Comparison of ENCODE assay signal across 10 cellular contexts in genomic region chr4:140098481-140099132, GRCh38. TPM values are rescaled to one million over a fixed set of nuclear protein-coding genes. Genes with fewer than 3 reads are reported as not detected.
DNase-seq lines count a peak whose midpoint lies in the region; ATAC-seq and TF ChIP-seq lines count a peak whose summit lies in the region.
"Had no signal": no experiment of that assay in that cellular context is flagged by ENCODE, and none has a peak within 500 bp of the region (broad histone marks: within the 10 kb centered on the region; RNA-seq: fewer than 3 reads in every experiment).

No MANE protein-coding gene starts in this region.

- no peak overlapping the region for H3K4me3 ChIP-seq in transverse colon

- DNase-seq in activated CD4-positive, alpha-beta T cell treated with anti-CD3 and anti-CD28 coated beads, Interleukin-2, amount 10 ng/mL, durations not matched to agents 24 days and 14 days, result no peak
- DNase-seq in activated CD4-positive, alpha-beta T cell treated with anti-CD3 and anti-CD28 coated beads for 48 hours, result no peak
- DNase-seq in astrocyte of the hippocampus (ENCODE audit: low read depth, low spot score) (peak; percentile 63), left colon (no peak), transverse colon (no peak), OCI-M2 (lab: John Stamatoyannopoulos, UW; ENCODE audit: unreplicated experiment) (no peak)
- DNase-seq: CD4-positive, CD25-positive, alpha-beta regulatory T cell; Peyer's patch had no signal

- peaks cover 3% of the 10 kb centered on the region for H3K27me3 Mint-ChIP-seq in activated CD4-positive, alpha-beta T cell treated with anti-CD3 and anti-CD28 coated beads, Interleukin-2, amount 10 ng/mL, durations not matched to agents 24 days and 14 days
- H3K27me3 Mint-ChIP-seq: CD4-positive, CD25-positive, alpha-beta regulatory T cell had no signal

- ATAC-seq in left colon, result peak; percentile 66
- ATAC-seq in HG03108 (IDR thresholded peaks at IDR 0.05; ENCODE audit: unreplicated experiment), result no peak
- ATAC-seq in HG03196 (IDR thresholded peaks at IDR 0.05; ENCODE audit: unreplicated experiment), result no peak

- intact Hi-C loops in activated CD4-positive, alpha-beta T cell treated with anti-CD3 and anti-CD28 coated beads, Interleukin-2, amount 10 ng/mL, durations not matched to agents 24 days and 14 days (cut with micrococcal nuclease), result loop anchor here (5.0 to 10.0 kb wide), 4 partner anchors 36 to 541 kb away; partner anchors contain the start of genes SCOC and SETD7
- intact Hi-C loops in left colon (cut with DNase I, micrococcal nuclease) (no loop called here), transverse colon (cut with DNase I; ENCODE audit: low total_unique reads) (no loop called here)

- in situ Hi-C loops in transverse colon (cut with MboI; ENCODE audit: low pct_ligation_motif_present in 1 of 4, low pct_unique_long_range_greater_than_20kb in 1 of 4, low sequenced_read_pairs in 3 of 4), result no loop called here

- no peaks in the 10 kb centered on the region for H3K9me3 Mint-ChIP-seq in activated CD4-positive, alpha-beta T cell treated with anti-CD3 and anti-CD28 coated beads, Interleukin-2, amount 10 ng/mL, durations not matched to agents 24 days and 14 days

- H3K36me3 Mint-ChIP-seq in activated CD4-positive, alpha-beta T cell treated with anti-CD3 and anti-CD28 coated beads, Interleukin-2, amount 10 ng/mL, durations not matched to agents 24 days and 14 days (ENCODE audit: low read depth), result no peaks in the 10 kb centered on the region
- H3K36me3 Mint-ChIP-seq: CD4-positive, CD25-positive, alpha-beta regulatory T cell had no signal

- no peak for TF ChIP-seq CTCF in transverse colon (IDR thresholded peaks at IDR 0.05)

- TF ChIP-seq EP300 in transverse colon (IDR thresholded peaks at IDR 0.05; ENCODE audit: low read depth), result no peak

- peaks cover 72% of the 10 kb centered on the region for H3K4me1 Mint-ChIP-seq in activated CD4-positive, alpha-beta T cell treated with anti-CD3 and anti-CD28 coated beads, Interleukin-2, amount 10 ng/mL, durations not matched to agents 24 days and 14 days

- WGBS in transverse colon (ENCODE audit: low coverage in 1 of 2), 2 donors, result 5 to 41% methylated on average over 2 to 5 of the region's 5 CpGs

- peak overlapping the region in 3 of 4 donors; percentile 21 to 31 (median 26) for H3K27ac ChIP-seq in transverse colon

- H3K9me3 ChIP-seq in transverse colon, result no peaks in the 10 kb centered on the region
- H3K9me3 ChIP-seq: Peyer's patch had no signal

- peak overlapping the region; percentile 41 for H3K27ac Mint-ChIP-seq in activated CD4-positive, alpha-beta T cell treated with anti-CD3 and anti-CD28 coated beads, Interleukin-2, amount 10 ng/mL, durations not matched to agents 24 days and 14 days

- H3K4me3 Mint-ChIP-seq in activated CD4-positive, alpha-beta T cell treated with anti-CD3 and anti-CD28 coated beads, Interleukin-2, amount 10 ng/mL, durations not matched to agents 24 days and 14 days, result peak overlapping the region; percentile 22

- no peaks in the 10 kb centered on the region for H3K36me3 ChIP-seq in transverse colon
- H3K36me3 ChIP-seq: Peyer's patch had no signal

- TF ChIP-seq POLR2A in transverse colon (IDR thresholded peaks at IDR 0.05), result no peak

- no peaks in the 10 kb centered on the region for H3K27me3 ChIP-seq in transverse colon
- H3K27me3 ChIP-seq: Peyer's patch had no signal

- H3K4me1 ChIP-seq in transverse colon, result peaks cover 0 to 41% (median 17%) of the 10 kb centered on the region in 4 donors

RNA-seq across cellular contexts. Expression of gene MAML3, which starts 55.4 kb away (rescaled TPM):
- total RNA-seq in activated CD4-positive, alpha-beta T cell treated with anti-CD3 and anti-CD28 coated beads, Interleukin-2, amount 10 ng/mL, durations not matched to agents 24 days and 14 days, result 0.52 and 0.54 TPM in 2 replicates
- total RNA-seq in left colon (10 to 100 TPM; 11.8 to 14.6 TPM), transverse colon (10 to 100 TPM; 16.1 to 40.0 (median 18.1) TPM)
